8 cellular contexts compared by ENCODE assay signal in the genomic region with DNA sequence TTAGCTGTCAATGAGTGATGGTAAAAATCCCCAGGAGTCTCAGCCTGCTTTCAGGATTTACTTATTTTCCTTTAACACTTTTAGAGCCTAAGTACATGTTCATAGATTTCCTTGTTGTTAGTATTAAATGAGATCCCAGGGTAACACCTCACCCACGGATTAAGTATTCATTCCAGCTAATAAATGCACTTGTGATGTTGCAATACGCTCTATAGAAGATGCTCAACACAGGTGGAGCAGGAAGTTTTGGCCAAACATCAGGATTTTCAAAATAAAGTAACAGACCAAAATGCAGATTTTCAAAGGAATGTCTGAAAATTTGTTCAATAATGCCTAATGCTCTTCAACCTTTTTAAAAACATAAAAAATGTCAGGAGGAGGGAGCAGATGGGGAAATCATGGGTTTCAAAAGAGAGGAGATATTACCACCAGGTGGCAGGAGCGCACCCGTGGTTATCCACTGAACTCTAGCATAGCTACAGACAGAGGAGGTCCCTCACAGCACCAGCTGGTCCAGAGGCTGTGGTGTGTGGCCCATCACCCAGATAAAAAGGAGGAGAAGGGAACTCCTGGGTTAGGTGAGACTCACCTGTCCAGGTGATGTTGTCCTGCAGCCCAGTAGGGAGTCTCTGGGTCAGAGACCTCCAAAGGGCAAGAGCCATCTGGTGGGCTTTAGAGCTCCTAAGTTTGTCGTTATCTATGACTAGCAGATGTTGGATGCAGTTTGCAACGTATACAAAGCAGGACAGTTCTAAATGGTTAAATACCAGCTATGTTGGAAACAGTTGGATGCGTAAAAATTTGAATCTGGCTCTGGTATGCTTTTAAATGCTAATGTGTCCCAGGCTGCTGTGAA.
A peak's percentile ranks its signal among the peaks of the same experiment; 100 is the strongest.
DNase-seq lines count a peak whose midpoint lies in the region; ATAC-seq, FAIRE-seq and TF ChIP-seq lines count a peak whose summit lies in the region.

No MANE protein-coding gene starts in this region.

- in situ Hi-C loops in KBM-7 (cut with MboI; ENCODE audit: low pct_unique_long_range_greater_than_20kb, low sequenced_read_pairs) (no loop called here), K562 (cut with MboI) (loop anchor here (5.0 to 10.0 kb wide), 2 partner anchors 184 to 926 kb away; no protein-coding TSS in a partner anchor)

- H3K4me3 ChIP-seq in SU-DHL-6 (ENCODE audit: insufficient read depth, low read length, poor library complexity, severe bottlenecking) (no peak overlapping the region), K562 (no peak overlapping the region)

- no peaks in the 10 kb centered on the region for H3K9me3 ChIP-seq in SU-DHL-6 (ENCODE audit: insufficient read depth, low read length)
- no peaks in the 10 kb centered on the region for H3K9me3 ChIP-seq in K562 (replicated peaks; ENCODE audit: control insufficient read depth, insufficient read depth, low read depth, low read length)

- intact Hi-C loops in K562 (cut with micrococcal nuclease): loop anchor here (1.0 to 10.0 kb wide), 7 partner anchors 49 to 324 kb away; no protein-coding TSS in a partner anchor

- FAIRE-seq in K562 (lab: Jason Lieb, UNC): peak; percentile 95

- POLR2A ChIA-PET in K562 (lab: Yijun Ruan, JAX): interaction anchor here (0.5 to 1.7 kb wide), 4 partner anchors 9 to 245 kb away, joined by 3 to 5 read pairs (median 3); no protein-coding TSS in a partner anchor

- CTCF ChIA-PET in K562 (lab: Yijun Ruan, JAX; ENCODE audit: low intra/inter-chr PET ratio): interaction anchor here (0.7 to 1.6 kb wide), 6 partner anchors 38 to 1871 kb away, joined by 3 to 6 read pairs (median 4); no protein-coding TSS in a partner anchor

- H3K27me3 ChIP-seq in SU-DHL-6 (ENCODE audit: low read length) (no peaks in the 10 kb centered on the region), K562 (ENCODE audit: control insufficient read depth in 2 of 2, insufficient read depth in 2 of 2, low read length in 2 of 2) (no peaks in the 10 kb centered on the region)

- H3K9me1 ChIP-seq in K562 (ENCODE audit: control insufficient read depth, insufficient read depth, low read length): no peaks in the 10 kb centered on the region

- H3K4me2 ChIP-seq in SU-DHL-6 (ENCODE audit: low read depth, low read length, poor library complexity, severe bottlenecking) (no peak overlapping the region), K562 (ENCODE audit: insufficient read depth, low read length) (no peak overlapping the region; the same call in 1 of the 2 replicates)

- H3K9ac ChIP-seq in SU-DHL-6 (ENCODE audit: low read length) (no peak overlapping the region), K562 (ENCODE audit: insufficient read depth in 1 of 2, low read depth in 2 of 2, low read length in 2 of 2) (no peak overlapping the region)

- no peaks in the 10 kb centered on the region for H3F3A ChIP-seq in SU-DHL-6 (ENCODE audit: insufficient read depth)

- H2AFZ ChIP-seq in SU-DHL-6 (ENCODE audit: low read depth, low read length, severe bottlenecking): no peak overlapping the region
- no peak overlapping the region for H2AFZ ChIP-seq in K562 (ENCODE audit: low read depth, low read length)

- 33% methylated on average over 7 of the region's 7 CpGs for WGBS in K562 (ENCODE audit: insufficient coverage, low coverage, missing lambda C conversion rate)

- peak; percentile 48 for TF ChIP-seq CTCF in SU-DHL-6 (IDR thresholded peaks at IDR 0.05; ENCODE audit: insufficient read depth, low read length, poor library complexity, severe bottlenecking)
- TF ChIP-seq CTCF in K562 (IDR thresholded peaks at IDR 0.05 in 2 of 3, conservative IDR thresholded peaks at IDR 0.05 in 1 of 3; ENCODE audit: insufficient read depth in 2 of 3, low read depth in 1 of 3, low read length in 3 of 3): peak; percentile 73 to 77 (median 76)

- no peak for TF ChIP-seq EP300 in K562 (IDR thresholded peaks at IDR 0.05; ENCODE audit: low read length)

- no peak overlapping the region for H3K27ac ChIP-seq in SU-DHL-6 (ENCODE audit: low read depth, low read length)
- H3K27ac ChIP-seq in K562 (ENCODE audit: extremely low read depth, low read depth, low read length): no peak overlapping the region

- H3K4me1 ChIP-seq in K562 (replicated peaks in 1 of 2; ENCODE audit: control insufficient read depth in 2 of 2, insufficient read depth in 2 of 2, low read length in 2 of 2): peaks cover 0 to 4% of the 10 kb centered on the region in 2 experiments; a peak in 3 of 5 replicates

- H3K9me2 ChIP-seq in SU-DHL-6 (replicated peaks; ENCODE audit: insufficient read depth, low read length): no peaks in the 10 kb centered on the region

- peak; percentile 62 to 83 for TF ChIP-seq RAD21 in K562 (CRISPR knock-in tag; conservative IDR thresholded peaks at IDR 0.05 in 1 of 2, IDR thresholded peaks at IDR 0.05 in 1 of 2)

- TF ChIP-seq POLR2A in K562 (conservative IDR thresholded peaks at IDR 0.05): no peak

- no TSS peak for BruUV-seq in K562 (replicated peaks; lab: Mats Ljungman, UMichigan)

- DNase-seq in ELF-1 (ENCODE audit: low read depth, low spot score): peak; percentile 13
- DNase-seq in KBM-7: peak; percentile 60
- DNase-seq in K562 (ENCODE audit: extremely low read depth in 1 of 4, low spot score in 3 of 4): peak; percentile 65 to 80 (median 72)
- DNase-seq in inferior parietal cortex (ENCODE audit: extremely low spot score): peak; percentile 78
- DNase-seq in stimulated activated CD4-positive, alpha-beta T cell treated with anti-CD3 and anti-CD28 coated beads, Interleukin-2, amount 100 ng/mL, for 4 hours (ENCODE audit: low read depth): peak; percentile 5

- H3K79me2 ChIP-seq in SU-DHL-6 (ENCODE audit: insufficient read depth, low read length) (no peaks in the 10 kb centered on the region), K562 (ENCODE audit: control insufficient read depth, insufficient read depth, low read length) (peaks cover 9% of the 10 kb centered on the region)

- ATAC-seq in GM21515 (IDR thresholded peaks at IDR 0.05; ENCODE audit: unreplicated experiment) (peak; percentile 78), K562 (peak; percentile 98), HG02763 (IDR thresholded peaks at IDR 0.05; ENCODE audit: unreplicated experiment) (no peak)

- no peaks in the 10 kb centered on the region for H3K36me3 ChIP-seq in SU-DHL-6 (ENCODE audit: low read length)
- H3K36me3 ChIP-seq in K562 (ENCODE audit: control insufficient read depth, insufficient read depth, low read length): peaks cover 10% of the 10 kb centered on the region; the same call in 1 of the 3 replicates

- H4K20me1 ChIP-seq in SU-DHL-6 (ENCODE audit: low read depth, low read length) (no peaks in the 10 kb centered on the region), K562 (replicated peaks; ENCODE audit: control insufficient read depth, insufficient read depth, low read length) (no peaks in the 10 kb centered on the region)

TF ChIP-seq in K562, 482 proteins besides CTCF, POLR2A, EP300 and RAD21 (continues in another document):
- no peak for TF ChIP-seq ZNF431 (CRISPR knock-in tag; IDR thresholded peaks at IDR 0.05)

Comparison
In these comparisons a context has a peak if more than half of its experiments do, and no peak if none do; other contexts are left out.
1. DNase-seq: peak in every context shown above with its lines; median percentile 78 in inferior parietal cortex; 72 in K562; 60 in KBM-7; 13 in ELF-1; 5 in stimulated activated CD4-positive, alpha-beta T cell treated with anti-CD3 and anti-CD28 coated beads, Interleukin-2, amount 100 ng/mL, for 4 hours.